Comparison of ENCODE assay signal across 8 cellular contexts in the genomic region with DNA sequence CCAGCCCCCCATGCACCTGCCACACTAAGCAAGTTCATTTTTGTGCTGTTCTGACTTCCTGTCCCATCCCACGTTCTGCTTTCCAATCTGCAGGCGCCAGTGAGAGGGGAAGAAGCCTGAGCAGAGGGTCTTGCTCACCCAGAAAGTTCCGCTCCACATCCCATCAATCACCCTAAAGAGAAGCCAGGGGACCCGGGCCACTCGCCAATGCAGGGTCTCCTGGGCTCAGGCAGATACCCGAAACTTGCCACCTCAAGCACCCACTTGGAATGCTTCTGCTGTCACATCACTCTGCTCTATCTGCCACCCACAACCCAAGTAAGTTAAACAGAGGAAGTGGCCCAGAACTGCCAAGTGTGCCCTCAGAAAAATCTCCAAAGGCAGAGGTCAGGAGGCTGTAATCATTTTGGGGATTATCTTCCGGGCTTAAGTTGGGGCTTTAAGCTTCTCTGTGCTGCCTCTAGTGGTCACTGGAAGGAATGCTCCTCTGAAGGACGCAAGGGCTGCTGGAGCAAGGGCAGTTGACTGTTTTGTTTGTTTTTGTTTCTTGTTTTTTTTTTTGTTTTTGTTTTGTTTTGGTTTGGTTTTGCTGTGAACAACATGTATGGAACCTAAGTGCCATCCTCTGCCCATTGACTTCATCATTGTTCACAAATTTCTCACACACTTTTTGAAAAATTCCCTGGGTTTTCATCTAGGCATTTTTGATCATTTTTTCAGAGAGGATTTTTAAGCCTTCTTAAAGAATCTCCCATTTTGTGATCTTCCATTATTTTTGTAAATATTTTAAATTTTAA. TPM values are rescaled to one million over a fixed set of nuclear protein-coding genes. Genes with fewer than 3 reads are reported as not detected.
DNase-seq lines count a peak whose midpoint lies in the region; ATAC-seq and TF ChIP-seq lines count a peak whose summit lies in the region.

No MANE protein-coding gene starts in this region.

- ATAC-seq in GM21390 (IDR thresholded peaks at IDR 0.05; ENCODE audit: unreplicated experiment), result peak; percentile 72

- peaks cover 8% of the 10 kb centered on the region for H3K9me3 Mint-ChIP-seq in osteocyte (ENCODE audit: unreplicated experiment)

- H3K4me1 Mint-ChIP-seq in osteocyte (ENCODE audit: unreplicated experiment), result no peaks in the 10 kb centered on the region

- H3K4me3 Mint-ChIP-seq in osteocyte (ENCODE audit: unreplicated experiment), result no peak overlapping the region

- no peak overlapping the region for H3K27ac Mint-ChIP-seq in osteocyte (ENCODE audit: unreplicated experiment)

- no peaks in the 10 kb centered on the region for H3K36me3 Mint-ChIP-seq in osteocyte (ENCODE audit: unreplicated experiment)

- DNase-seq in SHP77 (lab: John Stamatoyannopoulos, UW) (peak; percentile 51 to 63), SHP77 treated with DMSO at 0.1 percent for 48 hours (lab: John Stamatoyannopoulos, UW) (no peak), HT1080 (ENCODE audit: low read depth) (peak; percentile 24), SW480 (ENCODE audit: low spot score) (peak; percentile 43), fibroblast of gingiva (ENCODE audit: low read depth) (peak; percentile 34), osteocyte (ENCODE audit: extremely low spot score, unreplicated experiment) (no peak), SIG-M5 treated with dmso at 0.1 percent for 504 hours (lab: John Stamatoyannopoulos, UW; ENCODE audit: unreplicated experiment) (no peak)

- peaks cover 10% of the 10 kb centered on the region for H3K27me3 Mint-ChIP-seq in osteocyte (ENCODE audit: unreplicated experiment)

- peak; percentile 75 for TF ChIP-seq CTCF in osteocyte (IDR thresholded peaks at IDR 0.05)

RNA-seq across cellular contexts. Expression of a gene that starts 25.5 kb away (rescaled TPM):
- not detected in 2 replicates for total RNA-seq in HT1080 (2014; rRNA removed; shearing (Covaris generic))
- not detected in 2 replicates for polyA plus RNA-seq in HT1080 (2015; cell fraction: cytosol; rRNA removed)
- not detected in 2 replicates for polyA plus RNA-seq in HT1080 (2015; cell fraction: nucleus; rRNA removed)
- 0.73 and 1.6 TPM in 2 replicates for total RNA-seq in osteocyte

Comparison
In these comparisons a context has a peak if more than half of its experiments do, and no peak if none do; other contexts are left out.
1. DNase-seq: peak in SHP77 (2 of 2), HT1080 (single experiment), SW480 (single experiment) and fibroblast of gingiva (single experiment); none in SHP77 treated with DMSO at 0.1 percent for 48 hours (single experiment), osteocyte (single experiment) and SIG-M5 treated with dmso at 0.1 percent for 504 hours (single experiment).